In the genomic region with DNA sequence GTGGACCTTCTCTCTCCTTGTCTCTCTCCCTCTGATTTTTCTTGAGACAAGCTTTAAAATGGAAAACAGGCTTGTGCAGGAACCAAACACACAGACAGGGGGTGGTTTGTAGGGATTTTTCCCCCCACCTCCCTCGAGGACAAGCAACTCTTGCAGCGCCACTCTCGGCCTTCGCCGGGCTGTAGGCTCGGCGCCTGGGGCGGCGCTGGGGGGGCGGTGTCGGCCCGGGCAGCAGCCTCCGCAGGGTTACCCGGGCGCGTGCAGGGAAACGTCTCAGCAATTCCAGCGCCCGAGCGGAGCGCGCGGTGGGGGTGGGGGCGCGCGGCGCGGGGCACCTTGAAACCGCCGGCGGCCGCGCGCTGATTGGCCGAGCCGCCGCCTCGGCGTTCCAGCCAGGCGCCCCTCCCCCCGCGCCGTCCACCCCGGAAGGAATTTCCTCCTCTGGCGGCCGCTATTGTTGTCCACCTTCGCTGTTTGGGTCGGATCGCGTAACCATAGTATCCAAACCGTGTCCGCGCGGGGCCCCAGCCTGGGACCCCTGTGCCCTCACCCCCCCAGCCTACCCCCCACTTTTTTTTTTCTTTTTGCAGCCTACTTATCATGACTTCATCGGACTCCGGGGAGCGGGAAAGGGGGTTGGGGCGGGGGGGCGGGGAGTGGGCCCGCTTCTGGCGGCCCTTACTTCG, we compare ENCODE assay signal across 8 cellular contexts.
DNase-seq lines count a peak whose midpoint lies in the region; ATAC-seq and TF ChIP-seq lines count a peak whose summit lies in the region.

No MANE protein-coding gene starts in this region.

- H3K4me3 ChIP-seq in brain microvascular endothelial cell (ENCODE audit: low read depth, low read length), result peak overlapping the region; percentile 61
- peak overlapping the region; percentile 75 for H3K4me3 ChIP-seq in iPS-18a (ENCODE audit: low read length)
- peak overlapping the region; percentile 57 for H3K4me3 ChIP-seq in skeletal muscle cell (ENCODE audit: low read depth, low read length)

- no peaks in the 10 kb centered on the region for H3K36me3 ChIP-seq in brain microvascular endothelial cell (replicated peaks)
- no peaks in the 10 kb centered on the region for H3K36me3 ChIP-seq in iPS-18a (ENCODE audit: control insufficient read depth, low read depth, low read length)

- TF ChIP-seq CTCF in brain microvascular endothelial cell (IDR thresholded peaks at IDR 0.05; ENCODE audit: low read depth, low read length, missing control alignments), result peak; percentile 24

- peaks cover 4% of the 10 kb centered on the region for H3K27me3 ChIP-seq in brain microvascular endothelial cell (replicated peaks)
- peaks cover 26% of the 10 kb centered on the region for H3K27me3 ChIP-seq in iPS-18a (ENCODE audit: control insufficient read depth, insufficient read depth, low read length)

- in situ Hi-C loops in brain microvascular endothelial cell (cut with HindIII; ENCODE audit: low pct_ligation_motif_present, low sequenced_read_pairs), result loop anchor here (5.0 to 25.0 kb wide), 2 partner anchors 81 to 201 kb away; partner anchors contain the start of gene SSBP3

- peaks cover 30% of the 10 kb centered on the region for H3K4me1 ChIP-seq in iPS-18a (ENCODE audit: control insufficient read depth, low read depth, low read length)

- DNase-seq in ELF-1 (ENCODE audit: low read depth, low spot score), result peak; percentile 96
- DNase-seq in NCI-H2081 (lab: John Stamatoyannopoulos, UW), result peak; percentile 83 to 90
- DNase-seq in UCSD-AML1 (lab: John Stamatoyannopoulos, UW; ENCODE audit: unreplicated experiment), result peak; percentile 93
- DNase-seq in brain microvascular endothelial cell, result peak; percentile 86
- peak; percentile 51 for DNase-seq in skeletal muscle cell (ENCODE audit: low read depth)

- H3K27ac ChIP-seq in brain microvascular endothelial cell, result peak overlapping the region; percentile 57
- no peak overlapping the region for H3K27ac ChIP-seq in iPS-18a (ENCODE audit: low read length)

- peak overlapping the region; percentile 95 for H3K9ac ChIP-seq in iPS-18a (ENCODE audit: low read length)

- ATAC-seq in HG02588 (IDR thresholded peaks at IDR 0.05; ENCODE audit: unreplicated experiment) (peak; percentile 49), GM18873 (IDR thresholded peaks at IDR 0.05; ENCODE audit: low FRiP score, unreplicated experiment) (no peak)

- no peaks in the 10 kb centered on the region for H3K9me3 ChIP-seq in iPS-18a (ENCODE audit: control insufficient read depth, low read depth, low read length)
